Comparison of ENCODE assay signal across 9 cellular contexts in the genomic region with DNA sequence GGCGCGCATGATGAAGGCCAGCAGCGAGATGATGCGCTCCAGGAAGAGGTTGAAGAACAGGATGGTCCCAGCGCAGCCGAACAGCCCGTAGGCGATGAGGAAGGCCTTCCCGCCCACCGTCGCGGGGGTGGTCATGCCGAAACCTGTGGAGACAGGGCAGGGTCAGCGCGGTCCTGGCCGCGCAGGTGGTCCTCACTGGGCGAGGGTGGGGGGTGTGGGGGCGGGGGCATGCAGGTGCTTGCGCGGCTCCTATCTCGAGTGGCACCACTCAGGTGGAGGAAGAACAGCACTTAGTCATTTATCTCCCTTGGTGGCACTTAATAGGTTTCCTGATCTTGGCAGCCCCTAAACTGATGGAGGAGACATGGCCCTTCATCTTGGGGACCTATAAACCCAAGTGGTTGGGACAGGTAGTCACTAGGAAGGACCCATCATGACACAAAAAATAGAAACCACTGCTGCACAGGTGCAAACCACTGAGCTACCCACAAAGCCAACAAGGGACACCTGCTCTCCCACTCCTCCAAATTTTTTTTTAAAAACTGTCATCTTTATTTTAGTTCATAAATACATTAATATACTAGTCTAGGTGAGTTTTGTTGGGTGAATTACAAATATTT. TPM values are rescaled to one million over a fixed set of nuclear protein-coding genes. Genes with fewer than 3 reads are reported as not detected.
A peak's percentile ranks its signal among the peaks of the same experiment; 100 is the strongest.
DNase-seq lines count a peak whose midpoint lies in the region; ATAC-seq and TF ChIP-seq lines count a peak whose summit lies in the region.
"Had no signal": no experiment of that assay in that cellular context is flagged by ENCODE, and none has a peak within 500 bp of the region (broad histone marks: within the 10 kb centered on the region; RNA-seq: fewer than 3 reads in every experiment).

No MANE protein-coding gene starts in this region.

- no peaks in the 10 kb centered on the region for H3K9me3 ChIP-seq in heart left ventricle
- no peaks in the 10 kb centered on the region for H3K9me3 ChIP-seq in WERI-Rb-1 (ENCODE audit: severe bottlenecking)
- H3K9me3 ChIP-seq in iPS-15b (ENCODE audit: control insufficient read depth, insufficient read depth, low read length) = no peaks in the 10 kb centered on the region
- H3K9me3 ChIP-seq in upper lobe of right lung = no peaks in the 10 kb centered on the region
- H3K9me3 ChIP-seq in left lung = no peaks in the 10 kb centered on the region

- peak overlapping the region in 10 of 12 donors; percentile 16 to 64 (median 48) for H3K4me3 ChIP-seq in heart left ventricle
- no peak overlapping the region for H3K4me3 ChIP-seq in WERI-Rb-1 (ENCODE audit: low read depth, low read length)
- H3K4me3 ChIP-seq in iPS-15b (ENCODE audit: low read depth, low read length) = peak overlapping the region; percentile 32
- peak overlapping the region; percentile 43 for H3K4me3 ChIP-seq in upper lobe of right lung
- H3K4me3 ChIP-seq in left lung = peak overlapping the region in 1 of 2 donors; percentile 44

- H3K36me3 ChIP-seq in heart left ventricle (no peaks in the 10 kb centered on the region), WERI-Rb-1 (peaks cover 40% of the 10 kb centered on the region), iPS-15b (ENCODE audit: control insufficient read depth, insufficient read depth, low read length) (peaks cover 2% of the 10 kb centered on the region), upper lobe of right lung (no peaks in the 10 kb centered on the region), left lung (no peaks in the 10 kb centered on the region)

- WGBS in heart left ventricle, 4 donors = 16 to 24% (median 23%) methylated on average over 16 to 22 of the region's 22 CpGs

- DNase-seq in heart left ventricle (no peak), left ventricle myocardium superior (no peak), WERI-Rb-1 (no peak), upper lobe of right lung (no peak), left lung (no peak)
- no peak for DNase-seq in stimulated activated CD4-positive, alpha-beta T cell treated with anti-CD3 and anti-CD28 coated beads, Interleukin-15, amount 100 ng/mL, for 24 hours
- DNase-seq: NCI-H446 had no signal

- no peak for TF ChIP-seq CTCF in heart left ventricle (IDR thresholded peaks at IDR 0.05)
- TF ChIP-seq CTCF in WERI-Rb-1 (IDR thresholded peaks at IDR 0.05; ENCODE audit: low read depth, low read length) = no peak
- TF ChIP-seq CTCF in upper lobe of right lung (IDR thresholded peaks at IDR 0.05) = no peak
- TF ChIP-seq CTCF in left lung (IDR thresholded peaks at IDR 0.05) = no peak

- TF ChIP-seq POLR2A in heart left ventricle (IDR thresholded peaks at IDR 0.05) = no peak

- intact Hi-C loops in heart left ventricle (cut with DNase I) = loop anchor here in 1 of 10 donors (10.0 kb wide), 1 partner anchor 243 kb away; no protein-coding TSS in a partner anchor
- intact Hi-C loops in left ventricle myocardium superior (cut with micrococcal nuclease) = no loop called here
- intact Hi-C loops in upper lobe of right lung (cut with DNase I) = no loop called here
- intact Hi-C loops in left lung (cut with DNase I) = no loop called here

- no peak overlapping the region for H3K9ac ChIP-seq in iPS-15b (ENCODE audit: low read depth, low read length)

- H3K27ac ChIP-seq in heart left ventricle (peak overlapping the region in 1 of 12 donors; percentile 67), WERI-Rb-1 (peak overlapping the region; percentile 58), upper lobe of right lung (no peak overlapping the region), left lung (no peak overlapping the region)

- H3K4me1 ChIP-seq in heart left ventricle = peaks cover 0 to 15% (median 4%) of the 10 kb centered on the region in 12 donors
- H3K4me1 ChIP-seq in iPS-15b (ENCODE audit: control insufficient read depth, insufficient read depth, low read length) = no peaks in the 10 kb centered on the region
- H3K4me1 ChIP-seq in upper lobe of right lung = no peaks in the 10 kb centered on the region
- peaks cover 6 to 18% of the 10 kb centered on the region in 2 donors for H3K4me1 ChIP-seq in left lung

- peaks cover 0 to 13% (median 3%) of the 10 kb centered on the region in 9 donors for H3K27me3 ChIP-seq in heart left ventricle
- H3K27me3 ChIP-seq in WERI-Rb-1 (ENCODE audit: insufficient read depth, low read depth, severe bottlenecking) = no peaks in the 10 kb centered on the region
- no peaks in the 10 kb centered on the region for H3K27me3 ChIP-seq in iPS-15b (ENCODE audit: control insufficient read depth, insufficient read depth, low read length)
- H3K27me3 ChIP-seq in upper lobe of right lung = peaks cover 9% of the 10 kb centered on the region
- peaks cover 7 to 40% of the 10 kb centered on the region in 2 donors for H3K27me3 ChIP-seq in left lung

- ATAC-seq in heart left ventricle (no peak), left ventricle myocardium superior (no peak), upper lobe of right lung (no peak), HG03378 (IDR thresholded peaks at IDR 0.05; ENCODE audit: unreplicated experiment) (no peak), left lung (no peak)

RNA-seq across cellular contexts. Expression of a gene that starts 49.0 kb away (rescaled TPM):
- total RNA-seq in heart left ventricle = 1 to 10 TPM in 1 of 9 donors, under 1 TPM in 4, not detected in 4; 0.07 to 1.0 (median 0.16) TPM
- polyA plus RNA-seq in heart left ventricle = under 1 TPM; 0.01 to 0.04 TPM
- total RNA-seq in left ventricle myocardium superior = 0.25 TPM
- total RNA-seq in upper lobe of right lung = not detected
- total RNA-seq in left lung = not detected
